8 cellular contexts compared by ENCODE assay signal in the genomic region with DNA sequence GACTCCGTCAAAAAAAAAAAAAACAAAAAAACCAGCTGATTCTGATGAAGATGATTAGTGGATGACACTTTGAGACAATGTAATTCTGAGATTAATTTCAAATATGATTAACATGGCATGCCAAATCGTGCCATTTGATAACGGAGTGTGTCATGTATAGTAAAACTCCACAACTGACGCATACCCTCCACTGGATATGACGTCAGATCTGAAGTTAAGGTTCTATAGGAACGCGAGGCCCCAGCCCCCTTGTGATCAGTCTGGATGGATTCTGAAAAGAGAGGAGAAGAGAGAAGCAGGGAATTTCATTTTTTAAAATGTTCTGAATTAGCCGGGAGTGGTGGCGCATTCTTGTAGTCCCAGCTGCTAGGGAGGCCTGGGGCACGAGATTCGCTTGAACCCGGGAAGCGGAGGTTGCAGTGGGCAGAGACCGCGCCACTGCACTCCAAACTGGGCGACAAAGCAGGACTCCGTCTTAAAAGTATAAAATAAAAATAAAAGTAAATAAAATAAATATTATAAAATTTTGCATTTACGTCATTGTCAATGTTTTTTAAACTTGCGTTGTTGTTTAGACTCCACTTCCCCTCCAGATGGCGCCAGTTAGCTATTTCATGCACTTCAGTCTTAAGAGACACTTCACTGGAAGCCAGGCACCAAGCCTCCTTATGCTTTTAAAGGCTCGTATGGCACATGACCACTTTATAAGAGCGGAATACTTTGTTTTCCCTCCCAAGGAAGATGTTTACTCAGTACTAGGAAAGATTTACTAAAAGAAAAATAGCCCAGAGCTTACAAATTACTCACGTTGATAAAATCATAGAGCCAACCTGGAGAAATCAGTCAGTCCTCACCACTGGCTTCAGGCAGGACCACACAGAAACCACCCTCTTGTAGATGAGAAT.
DNase-seq lines count a peak whose midpoint lies in the region; FAIRE-seq and TF ChIP-seq lines count a peak whose summit lies in the region.

No MANE protein-coding gene starts in this region.

- TF ChIP-seq POLR2A in esophagus muscularis mucosa (IDR thresholded peaks at IDR 0.05; ENCODE audit: low read depth) = no peak

- H3K27me3 ChIP-seq in esophagus muscularis mucosa = no peaks in the 10 kb centered on the region

- peak overlapping the region; percentile 83 for H3K27ac Mint-ChIP-seq in neural crest cell (ENCODE audit: unreplicated experiment)

- H3K27me3 Mint-ChIP-seq in neural crest cell (ENCODE audit: low read depth) = no peaks in the 10 kb centered on the region

- no peak overlapping the region for H3K27ac ChIP-seq in esophagus muscularis mucosa (replicated peaks in 1 of 4)

- peaks cover 6% of the 10 kb centered on the region for H3K9me3 Mint-ChIP-seq in neural crest cell

- in situ Hi-C loops in GM13977 (cut with MboI; ENCODE audit: low pct_unique_long_range_greater_than_20kb, low sequenced_read_pairs, unreplicated experiment) = loop anchor here (25.0 kb wide), 2 partner anchors 393 to 543 kb away; no protein-coding TSS in a partner anchor

- WGBS in esophagus muscularis mucosa = 51% methylated on average over 23 of the region's 23 CpGs

- no peak for TF ChIP-seq EP300 in esophagus muscularis mucosa (IDR thresholded peaks at IDR 0.05)

- H3K4me3 ChIP-seq in esophagus muscularis mucosa = no peak overlapping the region

- FAIRE-seq in HTR-8/SVneo (lab: Jason Lieb, UNC) = no peak

- intact Hi-C loops in esophagus muscularis mucosa (cut with DNase I) = loop anchor here (5.0 kb wide), 2 partner anchors 408 to 553 kb away; no protein-coding TSS in a partner anchor

- H3K4me1 Mint-ChIP-seq in neural crest cell = peaks cover 4% of the 10 kb centered on the region

- peak; percentile 72 for DNase-seq in A172 (ENCODE audit: low spot score)
- DNase-seq in GM13977 (ENCODE audit: low spot score) = peak; percentile 59
- DNase-seq in HTR-8/SVneo (ENCODE audit: insufficient read length, low spot score) = peak; percentile 41
- DNase-seq in NOMO-1 treated with dmso at 0.1 percent for 144 hours (lab: John Stamatoyannopoulos, UW; ENCODE audit: unreplicated experiment) = peak; percentile 9
- DNase-seq in activated CD8-positive, alpha-beta memory T cell treated with anti-CD3 and anti-CD28 coated beads, Interleukin-2, amount 50 U/mL, for 24 hours (ENCODE audit: extremely low read depth) = peak; percentile 14
- no peak for DNase-seq in esophagus muscularis mucosa (ENCODE audit: extremely low spot score)
- peak; percentile 80 for DNase-seq in neural crest cell (ENCODE audit: low read depth, low spot score)
- peak; percentile 92 for DNase-seq in superior temporal gyrus (ENCODE audit: extremely low spot score)

- peaks cover 7% of the 10 kb centered on the region for H3K36me3 Mint-ChIP-seq in neural crest cell (ENCODE audit: low read depth)

- TF ChIP-seq CTCF in GM13977 (IDR thresholded peaks at IDR 0.05; ENCODE audit: extremely low read depth, insufficient read depth, missing control alignments) = peak; percentile 78
- peak; percentile 70 to 75 (median 74) for TF ChIP-seq CTCF in esophagus muscularis mucosa (IDR thresholded peaks at IDR 0.05)
- TF ChIP-seq CTCF in neural crest cell (conservative IDR thresholded peaks at IDR 0.05) = peak; percentile 98

- H3K4me1 ChIP-seq in esophagus muscularis mucosa = peaks cover 3 to 6% (median 4%) of the 10 kb centered on the region in 4 donors

- no peaks in the 10 kb centered on the region for H3K9me3 ChIP-seq in esophagus muscularis mucosa

- no peaks in the 10 kb centered on the region for H3K36me3 ChIP-seq in esophagus muscularis mucosa

- no peak overlapping the region for H3K4me3 Mint-ChIP-seq in neural crest cell
